Comparison of ENCODE assay signal across 1 cellular context in the genomic region with DNA sequence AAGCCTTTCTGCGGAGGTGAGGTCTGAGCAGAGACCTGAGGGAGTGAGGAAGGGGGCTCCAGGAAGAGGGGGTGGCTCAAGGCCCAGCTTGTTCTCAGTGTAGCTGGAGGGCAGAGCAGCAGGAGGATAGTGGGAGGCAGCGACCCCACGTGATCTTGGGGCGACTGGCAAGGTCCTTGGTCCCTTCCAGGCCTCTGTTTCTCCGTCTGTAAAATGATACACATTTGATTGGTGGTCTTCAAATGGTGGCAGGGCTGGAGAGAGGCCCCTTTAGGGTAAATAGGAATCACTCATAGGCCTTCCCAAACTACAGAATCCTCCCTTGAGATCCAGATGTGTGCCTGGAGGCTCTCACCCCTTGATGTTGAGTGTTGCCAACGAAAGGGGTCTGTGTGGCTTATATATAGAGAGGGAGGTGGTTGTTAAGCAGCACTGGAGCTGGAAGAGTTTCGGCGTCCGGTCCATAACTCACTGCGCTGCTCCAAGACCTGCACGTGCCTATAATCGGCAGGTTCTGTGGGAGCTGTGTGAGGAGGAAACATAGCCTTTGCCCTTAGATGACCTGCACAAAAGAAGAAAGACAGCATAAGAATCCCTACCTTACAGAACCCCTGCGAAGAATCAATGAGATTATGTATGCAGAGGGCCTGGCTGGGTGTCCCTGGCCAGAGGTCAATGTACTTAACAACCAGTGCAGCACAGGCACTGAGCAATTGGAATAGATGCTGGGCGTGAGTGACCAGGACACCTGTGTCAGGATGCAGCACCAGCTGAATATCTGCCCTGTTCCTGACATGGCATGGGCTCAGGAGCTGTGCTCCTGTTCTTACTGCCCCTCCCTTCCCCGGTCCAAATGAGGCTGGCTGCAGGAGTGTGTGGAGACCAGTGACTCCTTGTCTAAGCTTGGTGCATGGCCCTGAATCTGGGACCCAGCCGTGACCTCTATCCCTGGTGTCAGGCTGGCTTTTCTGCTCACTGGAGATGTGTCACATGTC.
TF ChIP-seq lines count a peak whose summit lies in the region.

No MANE protein-coding gene starts in this region.

TF ChIP-seq in HepG2, 621 proteins besides CTCF, POLR2A, EP300 and RAD21:
- TF ChIP-seq TCF7 (IDR thresholded peaks at IDR 0.05; ENCODE audit: low read depth) (0 out of 2 replicates have a peak, but pooled peaks have one; percentile 11), ATM (IDR thresholded peaks at IDR 0.05; ENCODE audit: borderline replicate concordance) (no peak), NR2F6 (IDR thresholded peaks at IDR 0.05) (peak; percentile 77), NR2F6 (CRISPR knock-in tag; IDR thresholded peaks at IDR 0.05) (no peak), RXRB (CRISPR knock-in tag; IDR thresholded peaks at IDR 0.05; ENCODE audit: borderline replicate concordance) (peak; percentile 46; the same call in 1 of the 2 replicates), ZNF83 (CRISPR knock-in tag; IDR thresholded peaks at IDR 0.05; ENCODE audit: borderline replicate concordance) (no peak), RCOR2 (CRISPR knock-in tag; IDR thresholded peaks at IDR 0.05) (no peak), NR2F2 (IDR thresholded peaks at IDR 0.05; ENCODE audit: borderline replicate concordance, low read depth) (peak; percentile 87), BHLHE40 (IDR thresholded peaks at IDR 0.05; ENCODE audit: low read length) (peak; percentile 68), HHEX (CRISPR knock-in tag; IDR thresholded peaks at IDR 0.05) (peak; percentile 92), HDAC1 (CRISPR knock-in tag; IDR thresholded peaks at IDR 0.05) (0 out of 2 replicates have a peak, but pooled peaks have one; percentile 17), RARA (CRISPR knock-in tag; IDR thresholded peaks at IDR 0.05) (0 out of 2 replicates have a peak, but pooled peaks have one; percentile 16), HNF4A (CRISPR knock-in tag; IDR thresholded peaks at IDR 0.05) (0 out of 2 replicates have a peak, but pooled peaks have one; percentile 14), ZNF224 (CRISPR knock-in tag; IDR thresholded peaks at IDR 0.05) (no peak), AKAP8 (CRISPR knock-in tag; IDR thresholded peaks at IDR 0.05) (no peak), NR2F1 (CRISPR knock-in tag; IDR thresholded peaks at IDR 0.05) (0 out of 4 replicates have a peak, but pooled peaks of 1 of the 2 experiments have one; percentile 26)
- TF ChIP-seq, protein P1, sequence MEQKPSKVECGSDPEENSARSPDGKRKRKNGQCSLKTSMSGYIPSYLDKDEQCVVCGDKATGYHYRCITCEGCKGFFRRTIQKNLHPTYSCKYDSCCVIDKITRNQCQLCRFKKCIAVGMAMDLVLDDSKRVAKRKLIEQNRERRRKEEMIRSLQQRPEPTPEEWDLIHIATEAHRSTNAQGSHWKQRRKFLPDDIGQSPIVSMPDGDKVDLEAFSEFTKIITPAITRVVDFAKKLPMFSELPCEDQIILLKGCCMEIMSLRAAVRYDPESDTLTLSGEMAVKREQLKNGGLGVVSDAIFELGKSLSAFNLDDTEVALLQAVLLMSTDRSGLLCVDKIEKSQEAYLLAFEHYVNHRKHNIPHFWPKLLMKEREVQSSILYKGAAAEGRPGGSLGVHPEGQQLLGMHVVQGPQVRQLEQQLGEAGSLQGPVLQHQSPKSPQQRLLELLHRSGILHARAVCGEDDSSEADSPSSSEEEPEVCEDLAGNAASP (CRISPR knock-in tag; IDR thresholded peaks at IDR 0.05; ENCODE audit: borderline replicate concordance), result peak; percentile 19; the same call in 1 of the 2 replicates
- TF ChIP-seq, protein P2, sequence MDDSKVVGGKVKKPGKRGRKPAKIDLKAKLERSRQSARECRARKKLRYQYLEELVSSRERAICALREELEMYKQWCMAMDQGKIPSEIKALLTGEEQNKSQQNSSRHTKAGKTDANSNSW (CRISPR knock-in tag; IDR thresholded peaks at IDR 0.05; ENCODE audit: borderline replicate concordance), result no peak
- TF ChIP-seq, protein P3, sequence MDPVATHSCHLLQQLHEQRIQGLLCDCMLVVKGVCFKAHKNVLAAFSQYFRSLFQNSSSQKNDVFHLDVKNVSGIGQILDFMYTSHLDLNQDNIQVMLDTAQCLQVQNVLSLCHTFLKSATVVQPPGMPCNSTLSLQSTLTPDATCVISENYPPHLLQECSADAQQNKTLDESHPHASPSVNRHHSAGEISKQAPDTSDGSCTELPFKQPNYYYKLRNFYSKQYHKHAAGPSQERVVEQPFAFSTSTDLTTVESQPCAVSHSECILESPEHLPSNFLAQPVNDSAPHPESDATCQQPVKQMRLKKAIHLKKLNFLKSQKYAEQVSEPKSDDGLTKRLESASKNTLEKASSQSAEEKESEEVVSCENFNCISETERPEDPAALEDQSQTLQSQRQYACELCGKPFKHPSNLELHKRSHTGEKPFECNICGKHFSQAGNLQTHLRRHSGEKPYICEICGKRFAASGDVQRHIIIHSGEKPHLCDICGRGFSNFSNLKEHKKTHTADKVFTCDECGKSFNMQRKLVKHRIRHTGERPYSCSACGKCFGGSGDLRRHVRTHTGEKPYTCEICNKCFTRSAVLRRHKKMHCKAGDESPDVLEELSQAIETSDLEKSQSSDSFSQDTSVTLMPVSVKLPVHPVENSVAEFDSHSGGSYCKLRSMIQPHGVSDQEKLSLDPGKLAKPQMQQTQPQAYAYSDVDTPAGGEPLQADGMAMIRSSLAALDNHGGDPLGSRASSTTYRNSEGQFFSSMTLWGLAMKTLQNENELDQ (CRISPR knock-in tag; IDR thresholded peaks at IDR 0.05; ENCODE audit: borderline replicate concordance), result no peak
TF ChIP-seq in HepG2: peak in this region for 11.
